Comparison of ENCODE assay signal across 8 cellular contexts in genomic region chr1:193069748-193070394, GRCh38. TPM values are rescaled to one million over a fixed set of nuclear protein-coding genes. Genes with fewer than 3 reads are reported as not detected.
DNase-seq lines count a peak whose midpoint lies in the region; ATAC-seq, FAIRE-seq and TF ChIP-seq lines count a peak whose summit lies in the region.

No MANE protein-coding gene starts in this region.

- no peak overlapping the region for H3K27ac ChIP-seq in VCaP
- H3K27ac ChIP-seq in kidney (ENCODE audit: low read depth in 2 of 2, low read length in 2 of 2): no peak overlapping the region

- TF ChIP-seq CTCF in GM06990 (IDR thresholded peaks at IDR 0.05; ENCODE audit: insufficient read depth, low read length, poor library complexity, severe bottlenecking) (peak; percentile 65), VCaP (conservative IDR thresholded peaks at IDR 0.05) (peak; percentile 57), kidney (IDR thresholded peaks at IDR 0.05; ENCODE audit: borderline replicate concordance, extremely low read depth, insufficient read depth) (no peak)

- H3K9me3 Mint-ChIP-seq in memory B cell: no peaks in the 10 kb centered on the region

- H3K9me3 ChIP-seq in kidney (ENCODE audit: control insufficient read depth in 1 of 2, low read length in 2 of 2): no peaks in the 10 kb centered on the region

- no peak overlapping the region for H3K9ac ChIP-seq in kidney (ENCODE audit: low read length in 2 of 2)

- no peaks in the 10 kb centered on the region for H3K27me3 Mint-ChIP-seq in memory B cell

- no peaks in the 10 kb centered on the region for H3K4me1 ChIP-seq in kidney (ENCODE audit: control insufficient read depth in 1 of 2, insufficient read depth in 1 of 2, low read depth in 1 of 2, low read length in 2 of 2)

- H3K4me3 ChIP-seq in GM06990 (replicated peaks; ENCODE audit: low read depth, low read length): no peak overlapping the region
- no peak overlapping the region for H3K4me3 ChIP-seq in kidney (ENCODE audit: low read length in 2 of 2)

- no peaks in the 10 kb centered on the region for H3K27me3 ChIP-seq in GM06990 (replicated peaks; ENCODE audit: control insufficient read depth, insufficient read depth, low read length)

- peaks cover 35% of the 10 kb centered on the region for H3K4me1 Mint-ChIP-seq in memory B cell

- peak overlapping the region; percentile 19 for H3K27ac Mint-ChIP-seq in memory B cell

- ATAC-seq in HG03280 (IDR thresholded peaks at IDR 0.05; ENCODE audit: unreplicated experiment) (peak; percentile 42), memory B cell (ENCODE audit: low read depth) (peak; percentile 46), GM21423 (IDR thresholded peaks at IDR 0.05; ENCODE audit: unreplicated experiment) (no peak)

- H3K4me3 Mint-ChIP-seq in memory B cell: no peak overlapping the region

- H3K36me3 ChIP-seq in GM06990 (ENCODE audit: control insufficient read depth, insufficient read depth, low read length) (peaks cover 3% of the 10 kb centered on the region; the same call in 1 of the 2 replicates), kidney (ENCODE audit: control insufficient read depth in 1 of 2, insufficient read depth in 2 of 2, low read length in 2 of 2) (no peaks in the 10 kb centered on the region)

- DNase-seq in GM06990 (ENCODE audit: extremely low read depth, insufficient read length): no peak
- DNase-seq in memory B cell (ENCODE audit: low spot score in 2 of 2): no peak
- no peak for DNase-seq in kidney
- DNase-seq in NCI-H2196 treated with DMSO at 0.1 percent for 48 hours (lab: John Stamatoyannopoulos, UW; ENCODE audit: unreplicated experiment): no peak
- no peak for DNase-seq in amygdala (lab: John Stamatoyannopoulos, UW)

- H3K36me3 Mint-ChIP-seq in memory B cell: peaks cover 1% of the 10 kb centered on the region

- intact Hi-C loops in kidney (cut with DNase I): no loop called here

- no peak for FAIRE-seq in kidney (lab: Jason Lieb, UNC)

RNA-seq across cellular contexts. Expression of gene RO60, which starts 10.5 kb away (rescaled TPM):
- total RNA-seq in kidney: 72.0 TPM
- polyA plus RNA-seq in kidney (ENCODE audit: insufficient read depth, low read depth, low replicate concordance): 4.8 TPM

RNA-seq across cellular contexts. Expression of gene UCHL5, which starts 10.7 kb away (rescaled TPM):
- total RNA-seq in kidney: 26.4 TPM
- polyA plus RNA-seq in kidney (ENCODE audit: insufficient read depth, low read depth, low replicate concordance): 15.2 TPM

RNA-seq across cellular contexts. Expression of gene GLRX2, which starts 35.3 kb away (rescaled TPM):
- 15.6 TPM for total RNA-seq in kidney
- 25.3 TPM for polyA plus RNA-seq in kidney (ENCODE audit: insufficient read depth, low read depth, low replicate concordance)

RNA-seq across cellular contexts. Expression of gene CDC73, which starts 52.0 kb away (rescaled TPM):
- total RNA-seq in kidney: 73.1 TPM
- polyA plus RNA-seq in kidney (ENCODE audit: insufficient read depth, low read depth, low replicate concordance): 11.4 TPM
